1 cellular context compared by ENCODE assay signal in the genomic region with DNA sequence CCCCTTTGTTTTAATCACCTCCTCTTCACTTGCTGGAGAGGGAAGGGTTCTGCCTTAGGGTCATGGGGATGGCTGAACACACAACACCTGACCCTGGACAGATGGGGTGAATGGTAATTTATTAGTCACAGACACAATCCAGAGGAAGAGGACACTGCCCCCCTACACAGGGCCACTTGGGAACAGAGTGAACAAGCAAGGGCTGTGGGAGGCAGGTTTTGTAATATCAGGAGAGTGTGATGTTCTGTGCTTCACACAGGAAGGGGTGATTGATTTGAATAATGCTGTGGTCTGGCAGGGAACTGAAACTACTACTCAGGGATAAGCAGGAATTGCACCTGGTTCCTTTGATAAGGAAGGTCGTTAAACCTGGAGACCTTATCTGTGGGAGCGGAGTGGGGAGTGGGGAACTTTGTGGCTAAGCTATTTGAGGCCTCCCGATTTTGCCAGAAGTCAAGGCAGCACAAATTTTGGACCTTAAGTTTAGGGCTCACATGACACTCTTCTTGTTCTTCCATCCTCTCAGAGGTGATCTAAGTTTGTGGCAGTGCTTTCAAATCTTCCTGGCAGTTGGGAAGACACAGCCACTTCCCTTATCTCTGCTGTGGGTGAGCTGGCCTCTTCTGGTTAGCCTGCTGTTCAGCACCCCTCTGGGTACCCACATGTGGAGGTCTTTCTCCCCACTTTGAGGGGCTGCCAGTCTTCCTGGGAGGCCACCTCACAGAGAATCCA.
TF ChIP-seq lines count a peak whose summit lies in the region.

No MANE protein-coding gene starts in this region.

TF ChIP-seq in K562, 482 proteins besides CTCF, POLR2A, EP300 and RAD21 (continued from another document):
- TF ChIP-seq ZNF232 (CRISPR knock-in tag; IDR thresholded peaks at IDR 0.05): no peak
- no peak for TF ChIP-seq ZSCAN32 (CRISPR knock-in tag; IDR thresholded peaks at IDR 0.05)
- TF ChIP-seq E2F3 (CRISPR knock-in tag; IDR thresholded peaks at IDR 0.05): no peak
- TF ChIP-seq ZNF436 (CRISPR knock-in tag; IDR thresholded peaks at IDR 0.05): no peak
- no peak for TF ChIP-seq POLR3A (IDR thresholded peaks at IDR 0.05; ENCODE audit: borderline replicate concordance, extremely low read depth, insufficient read depth, insufficient read length)
- TF ChIP-seq, protein P1, sequence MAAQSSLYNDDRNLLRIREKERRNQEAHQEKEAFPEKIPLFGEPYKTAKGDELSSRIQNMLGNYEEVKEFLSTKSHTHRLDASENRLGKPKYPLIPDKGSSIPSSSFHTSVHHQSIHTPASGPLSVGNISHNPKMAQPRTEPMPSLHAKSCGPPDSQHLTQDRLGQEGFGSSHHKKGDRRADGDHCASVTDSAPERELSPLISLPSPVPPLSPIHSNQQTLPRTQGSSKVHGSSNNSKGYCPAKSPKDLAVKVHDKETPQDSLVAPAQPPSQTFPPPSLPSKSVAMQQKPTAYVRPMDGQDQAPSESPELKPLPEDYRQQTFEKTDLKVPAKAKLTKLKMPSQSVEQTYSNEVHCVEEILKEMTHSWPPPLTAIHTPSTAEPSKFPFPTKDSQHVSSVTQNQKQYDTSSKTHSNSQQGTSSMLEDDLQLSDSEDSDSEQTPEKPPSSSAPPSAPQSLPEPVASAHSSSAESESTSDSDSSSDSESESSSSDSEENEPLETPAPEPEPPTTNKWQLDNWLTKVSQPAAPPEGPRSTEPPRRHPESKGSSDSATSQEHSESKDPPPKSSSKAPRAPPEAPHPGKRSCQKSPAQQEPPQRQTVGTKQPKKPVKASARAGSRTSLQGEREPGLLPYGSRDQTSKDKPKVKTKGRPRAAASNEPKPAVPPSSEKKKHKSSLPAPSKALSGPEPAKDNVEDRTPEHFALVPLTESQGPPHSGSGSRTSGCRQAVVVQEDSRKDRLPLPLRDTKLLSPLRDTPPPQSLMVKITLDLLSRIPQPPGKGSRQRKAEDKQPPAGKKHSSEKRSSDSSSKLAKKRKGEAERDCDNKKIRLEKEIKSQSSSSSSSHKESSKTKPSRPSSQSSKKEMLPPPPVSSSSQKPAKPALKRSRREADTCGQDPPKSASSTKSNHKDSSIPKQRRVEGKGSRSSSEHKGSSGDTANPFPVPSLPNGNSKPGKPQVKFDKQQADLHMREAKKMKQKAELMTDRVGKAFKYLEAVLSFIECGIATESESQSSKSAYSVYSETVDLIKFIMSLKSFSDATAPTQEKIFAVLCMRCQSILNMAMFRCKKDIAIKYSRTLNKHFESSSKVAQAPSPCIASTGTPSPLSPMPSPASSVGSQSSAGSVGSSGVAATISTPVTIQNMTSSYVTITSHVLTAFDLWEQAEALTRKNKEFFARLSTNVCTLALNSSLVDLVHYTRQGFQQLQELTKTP (IDR thresholded peaks at IDR 0.05; ENCODE audit: low read depth in 1 of 2, partially characterized antibody in 2 of 2): peak; percentile 79 to 94
- peak; percentile 82; the same call in 1 of the 2 replicates for TF ChIP-seq HIVEP1 (CRISPR knock-in tag; IDR thresholded peaks at IDR 0.05)
- TF ChIP-seq ZNF23 (CRISPR knock-in tag; IDR thresholded peaks at IDR 0.05): no peak
